Comparison of ENCODE assay signal across 9 cellular contexts in genomic region chr14:101762530-101763101, GRCh38. TPM values are rescaled to one million over a fixed set of nuclear protein-coding genes. Genes with fewer than 3 reads are reported as not detected.
DNase-seq lines count a peak whose midpoint lies in the region; ATAC-seq and TF ChIP-seq lines count a peak whose summit lies in the region.
"Had no signal": no experiment of that assay in that cellular context is flagged by ENCODE, and none has a peak within 500 bp of the region (broad histone marks: within the 10 kb centered on the region; RNA-seq: fewer than 3 reads in every experiment).

No MANE protein-coding gene starts in this region.

- POLR2A ChIA-PET in AG04450 (lab: Yijun Ruan, JAX): interaction anchor here (0.7 kb wide), 1 partner anchor 50 kb away, joined by 5 read pairs; no protein-coding TSS in a partner anchor
- POLR2A ChIA-PET in naive thymus-derived CD4-positive, alpha-beta T cell (lab: Charles Lee): interaction anchor here (0.6 to 5.9 kb wide), 21 partner anchors 9 to 832 kb away, joined by 3 to 38 read pairs (median 4); no protein-coding TSS in a partner anchor

- peak overlapping the region; percentile 69 to 95 (median 91) for H3K27ac Mint-ChIP-seq in naive thymus-derived CD4-positive, alpha-beta T cell

- H3K4me3 Mint-ChIP-seq in naive thymus-derived CD4-positive, alpha-beta T cell: peak overlapping the region; percentile 89 to 96 (median 93)

- H3K27me3 ChIP-seq in AG04450 (ENCODE audit: control insufficient read depth, insufficient read depth, low read length): no peaks in the 10 kb centered on the region
- no peaks in the 10 kb centered on the region for H3K27me3 ChIP-seq in KMS-11 (ENCODE audit: insufficient read depth, low read depth)
- no peaks in the 10 kb centered on the region for H3K27me3 ChIP-seq in naive thymus-derived CD4-positive, alpha-beta T cell (ENCODE audit: control insufficient read depth in 2 of 2, insufficient read depth in 2 of 2, low read length in 2 of 2)

- intact Hi-C loops in naive thymus-derived CD4-positive, alpha-beta T cell (cut with micrococcal nuclease): loop anchor here in 1 of 2 donors (5.0 kb wide), 2 partner anchors 115 to 200 kb away; partner anchors contain the start of gene DYNC1H1
- intact Hi-C loops in posterior vena cava (cut with DNase I): no loop called here

- H3K9me3 ChIP-seq in AG04450 (ENCODE audit: control insufficient read depth, insufficient read depth, low read length): no peaks in the 10 kb centered on the region; the same call in none of the 2 replicates
- no peaks in the 10 kb centered on the region for H3K9me3 ChIP-seq in naive thymus-derived CD4-positive, alpha-beta T cell (ENCODE audit: control insufficient read depth in 2 of 3, low read length in 3 of 3)

- peak overlapping the region; percentile 51; the same call in 1 of the 2 replicates for H3K9ac ChIP-seq in KMS-11

- no peaks in the 10 kb centered on the region for H3K79me2 ChIP-seq in KMS-11 (ENCODE audit: insufficient read depth, low read depth)

- no peaks in the 10 kb centered on the region; the same call in 1 of the 2 replicates for H3K36me3 ChIP-seq in KMS-11 (ENCODE audit: insufficient read depth)
- H3K36me3 ChIP-seq in naive thymus-derived CD4-positive, alpha-beta T cell (ENCODE audit: control insufficient read depth in 2 of 3, insufficient read depth in 3 of 3, low read length in 3 of 3): peaks cover 0 to 8% (median 4%) of the 10 kb centered on the region in 3 experiments

- H3K4me3 ChIP-seq in AG04450 (ENCODE audit: low read depth, low read length): peak overlapping the region; percentile 73
- no peak overlapping the region for H3K4me3 ChIP-seq in KMS-11 (IDR thresholded peaks at IDR 0.05; ENCODE audit: insufficient read depth, low read depth, low read length)
- H3K4me3 ChIP-seq in coronary artery: peak overlapping the region; percentile 81
- H3K4me3 ChIP-seq in naive thymus-derived CD4-positive, alpha-beta T cell (ENCODE audit: low read length): peak overlapping the region; percentile 59

- peaks cover 0 to 9% (median 0%) of the 10 kb centered on the region in 5 donors for H3K27me3 Mint-ChIP-seq in naive thymus-derived CD4-positive, alpha-beta T cell

- TF ChIP-seq CTCF in AG04450 (IDR thresholded peaks at IDR 0.05; ENCODE audit: low read depth, low read length) (no peak), KMS-11 (conservative IDR thresholded peaks at IDR 0.05; ENCODE audit: low read depth, low read length) (no peak), coronary artery (IDR thresholded peaks at IDR 0.05) (no peak)

- peaks cover 0 to 1% (median 0%) of the 10 kb centered on the region in 11 donors for H3K9me3 Mint-ChIP-seq in naive thymus-derived CD4-positive, alpha-beta T cell

- H3K4me2 ChIP-seq in KMS-11: peak overlapping the region; percentile 90

- peak overlapping the region; percentile 76; the same call in 1 of the 2 replicates for H2AFZ ChIP-seq in KMS-11 (ENCODE audit: low read depth)

- peaks cover 0 to 20% (median 7%) of the 10 kb centered on the region in 5 donors for H3K36me3 Mint-ChIP-seq in naive thymus-derived CD4-positive, alpha-beta T cell

- no peak for DNase-seq in AG04450 (ENCODE audit: low read depth, low spot score)
- DNase-seq in coronary artery (ENCODE audit: low spot score): no peak
- DNase-seq in naive thymus-derived CD4-positive, alpha-beta T cell: no peak
- no peak for DNase-seq in NCI-H1048 (lab: John Stamatoyannopoulos, UW)
- no peak for DNase-seq in posterior vena cava (ENCODE audit: low spot score)
- no peak for DNase-seq in NCI-H526 treated with DMSO at 0.1 percent for 48 hours (lab: John Stamatoyannopoulos, UW)
- DNase-seq: NCI-H1436 treated with DMSO at 0.1 percent for 48 hours had no signal

- H3K4me1 Mint-ChIP-seq in naive thymus-derived CD4-positive, alpha-beta T cell: peaks cover 30 to 62% (median 43%) of the 10 kb centered on the region in 7 donors

- no peak for ATAC-seq in naive thymus-derived CD4-positive, alpha-beta T cell
- no peak for ATAC-seq in HG03469 (IDR thresholded peaks at IDR 0.05; ENCODE audit: unreplicated experiment)

- H3K27ac ChIP-seq in AG04450 (ENCODE audit: low read depth, low read length) (no peak overlapping the region), KMS-11 (no peak overlapping the region; the same call in 1 of the 2 replicates), coronary artery (peak overlapping the region in 1 of 2 donors; percentile 93)
- H3K27ac ChIP-seq in naive thymus-derived CD4-positive, alpha-beta T cell (ENCODE audit: low read depth, low read length): peak overlapping the region; percentile 72

- CTCF ChIA-PET in AG04450 (lab: Charles Lee): interaction anchor here (0.6 to 2.0 kb wide), 2 partner anchors 9 to 196 kb away, joined by 3 to 11 read pairs; no protein-coding TSS in a partner anchor
- CTCF ChIA-PET in naive thymus-derived CD4-positive, alpha-beta T cell (lab: Charles Lee): interaction anchor here (0.6 to 1.2 kb wide), 7 partner anchors 8 to 557 kb away, joined by 3 to 6 read pairs (median 3); no protein-coding TSS in a partner anchor

- H3K4me1 ChIP-seq in KMS-11 (ENCODE audit: low read depth, poor library complexity, severe bottlenecking): peaks cover 21% of the 10 kb centered on the region
- peaks cover 11 to 14% of the 10 kb centered on the region in 2 donors for H3K4me1 ChIP-seq in naive thymus-derived CD4-positive, alpha-beta T cell (ENCODE audit: control insufficient read depth in 2 of 2, insufficient read depth in 2 of 2, low read length in 2 of 2)

- H4K20me1 ChIP-seq in KMS-11 (ENCODE audit: insufficient read depth): no peaks in the 10 kb centered on the region

RNA-seq across cellular contexts. Expression of gene PPP2R5C, which starts 1.1 kb away (rescaled TPM):
- polyA plus RNA-seq in AG04450 (2011; rRNA removed): 108 and 140 TPM in 2 replicates
- polyA minus RNA-seq in AG04450 (2011; rRNA and poly(A)+ RNA removed): 81.7 and 107 TPM in 2 replicates
- 100 to 1,000 TPM; 266 to 449 (median 405) TPM for total RNA-seq in naive thymus-derived CD4-positive, alpha-beta T cell
- 100 to 1,000 TPM; 155 to 181 TPM for polyA plus RNA-seq in naive thymus-derived CD4-positive, alpha-beta T cell
- 100 to 1,000 TPM; 132 to 135 TPM for total RNA-seq in posterior vena cava
